1 cellular context compared by ENCODE assay signal in the genomic region with DNA sequence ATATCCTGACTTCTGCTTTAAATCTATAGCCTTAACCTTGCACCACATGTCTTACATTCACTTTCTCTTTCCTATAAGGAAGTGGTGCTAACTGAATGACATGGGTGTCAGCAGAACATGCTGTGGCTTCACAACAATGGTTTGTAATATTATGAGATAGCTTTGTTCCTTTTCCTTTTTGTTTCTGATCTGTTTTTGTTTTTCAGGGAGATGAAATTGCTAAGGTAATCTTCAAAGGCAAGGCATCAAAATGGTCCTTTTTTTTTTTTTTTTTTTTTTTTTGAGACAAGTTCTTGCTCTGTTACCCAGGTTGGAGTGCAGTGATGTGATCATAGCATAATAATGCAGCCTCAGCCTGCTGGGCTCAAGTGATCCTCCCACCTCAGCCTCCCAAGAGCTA.
TF ChIP-seq lines count a peak whose summit lies in the region.

No MANE protein-coding gene starts in this region.

TF ChIP-seq in HepG2, 621 proteins besides CTCF, POLR2A, EP300 and RAD21 (continued from another document):
- TF ChIP-seq, protein P1, sequence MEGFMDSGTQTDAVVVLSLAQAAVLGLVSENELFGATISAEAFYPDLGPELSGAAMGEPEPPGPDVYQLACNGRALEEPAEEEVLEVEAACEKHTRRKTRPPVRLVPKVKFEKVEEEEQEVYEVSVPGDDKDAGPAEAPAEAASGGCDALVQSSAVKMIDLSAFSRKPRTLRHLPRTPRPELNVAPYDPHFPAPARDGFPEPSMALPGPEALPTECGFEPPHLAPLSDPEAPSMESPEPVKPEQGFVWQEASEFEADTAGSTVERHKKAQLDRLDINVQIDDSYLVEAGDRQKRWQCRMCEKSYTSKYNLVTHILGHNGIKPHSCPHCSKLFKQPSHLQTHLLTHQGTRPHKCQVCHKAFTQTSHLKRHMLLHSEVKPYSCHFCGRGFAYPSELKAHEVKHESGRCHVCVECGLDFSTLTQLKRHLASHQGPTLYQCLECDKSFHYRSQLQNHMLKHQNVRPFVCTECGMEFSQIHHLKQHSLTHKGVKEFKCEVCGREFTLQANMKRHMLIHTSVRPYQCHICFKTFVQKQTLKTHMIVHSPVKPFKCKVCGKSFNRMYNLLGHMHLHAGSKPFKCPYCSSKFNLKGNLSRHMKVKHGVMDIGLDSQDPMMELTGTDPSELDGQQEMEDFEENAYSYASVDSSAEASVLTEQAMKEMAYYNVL (CRISPR knock-in tag; IDR thresholded peaks at IDR 0.05; ENCODE audit: borderline replicate concordance), result no peak
- TF ChIP-seq EZH2 (conservative IDR thresholded peaks at IDR 0.05; ENCODE audit: low read depth, low read length) (no peak), KLF11 (CRISPR knock-in tag; IDR thresholded peaks at IDR 0.05) (no peak)
